Comparison of ENCODE assay signal across 27 cellular contexts in the genomic region with DNA sequence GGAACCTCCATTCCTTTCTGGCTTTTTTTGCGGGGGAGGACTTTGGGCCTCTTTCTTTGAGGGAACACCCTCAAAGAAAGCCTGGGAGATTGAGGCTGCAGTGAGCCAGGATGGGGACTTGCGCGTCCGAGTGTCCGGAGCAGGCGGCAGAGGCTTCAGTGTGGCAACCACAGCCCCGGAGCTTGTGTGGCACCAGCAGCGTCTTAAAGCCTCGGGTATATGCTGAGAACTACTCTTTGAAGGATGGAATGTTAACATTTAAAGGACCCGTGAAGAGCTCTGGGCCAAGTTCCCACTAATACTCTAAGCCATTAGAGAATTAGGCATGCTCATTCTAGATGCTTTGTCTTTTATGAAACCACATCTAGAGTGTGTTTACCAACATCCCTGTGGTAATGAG.
"Had no signal": no experiment of that assay in that cellular context is flagged by ENCODE, and none has a peak within 500 bp of the region (broad histone marks: within the 10 kb centered on the region; RNA-seq: fewer than 3 reads in every experiment).

No MANE protein-coding gene starts in this region.

- ATAC-seq: effector memory CD8-positive, alpha-beta T cell; gastroesophageal sphincter; left cardiac atrium had no signal

- H3K4me3 ChIP-seq: gastroesophageal sphincter, sigmoid colon had no signal

- H3K27ac ChIP-seq: brain microvascular endothelial cell, gastroesophageal sphincter, sigmoid colon, VCaP had no signal

- H3K4me3 Mint-ChIP-seq: activated CD4-positive, alpha-beta memory T cell treated with anti-CD3 and anti-CD28 coated beads, Interleukin-2, amount 10 ng/mL, durations not matched to agents 7 days and 5 days; activated naive CD4-positive, alpha-beta T cell treated with anti-CD3 and anti-CD28 coated beads, Interleukin-2, amount 10 ng/mL, durations not matched to agents 7 days and 5 days; activated naive CD8-positive, alpha-beta T cell treated with anti-CD3 and anti-CD28 coated beads, Interleukin-2, amount 10 ng/mL, durations not matched to agents 7 days and 5 days; activated T-cell treated with anti-CD3 and anti-CD28 coated beads, Interleukin-2, amount 50 U/mL, for 24 hours; effector memory CD8-positive, alpha-beta T cell; memory B cell; natural killer cell; stimulated activated effector memory CD8-positive, alpha-beta T cell treated with anti-CD3 and anti-CD28 coated beads, Interleukin-12 subunit alpha, Interleukin-12 subunit beta, amount 100 ng/mL, for 72 hours; stimulated activated naive CD8-positive, alpha-beta T cell treated with anti-CD3 and anti-CD28 coated beads, Interleukin-15, Interleukin-2, amounts not matched to agents 100 ng/mL and 50 ng/mL, for 24 hours; T-helper 1 cell treated with Interleukin-12 subunit alpha and Interleukin-12 subunit beta and Interleukin-4 antibody, amounts not matched to agents 30 μg/mL and 1 μg/mL, for 36 hours; type B pancreatic cell had no signal

- H3K9me3 Mint-ChIP-seq: activated CD4-positive, alpha-beta memory T cell treated with anti-CD3 and anti-CD28 coated beads, Interleukin-2, amount 10 ng/mL, durations not matched to agents 7 days and 5 days; activated naive CD4-positive, alpha-beta T cell treated with anti-CD3 and anti-CD28 coated beads, Interleukin-2, amount 10 ng/mL, durations not matched to agents 7 days and 5 days; activated naive CD8-positive, alpha-beta T cell treated with anti-CD3 and anti-CD28 coated beads, Interleukin-2, amount 10 ng/mL, durations not matched to agents 7 days and 5 days; activated T-cell treated with anti-CD3 and anti-CD28 coated beads, Interleukin-2, amount 50 U/mL, for 24 hours; effector memory CD8-positive, alpha-beta T cell; memory B cell; natural killer cell; stimulated activated effector memory CD8-positive, alpha-beta T cell treated with anti-CD3 and anti-CD28 coated beads, Interleukin-12 subunit alpha, Interleukin-12 subunit beta, amount 100 ng/mL, for 72 hours; stimulated activated naive CD8-positive, alpha-beta T cell treated with anti-CD3 and anti-CD28 coated beads, Interleukin-15, Interleukin-2, amounts not matched to agents 100 ng/mL and 50 ng/mL, for 24 hours; T-helper 1 cell treated with Interleukin-12 subunit alpha and Interleukin-12 subunit beta and Interleukin-4 antibody, amounts not matched to agents 30 μg/mL and 1 μg/mL, for 36 hours; type B pancreatic cell had no signal

- H3K27ac Mint-ChIP-seq: activated CD4-positive, alpha-beta memory T cell treated with anti-CD3 and anti-CD28 coated beads, Interleukin-2, amount 10 ng/mL, durations not matched to agents 7 days and 5 days; activated naive CD4-positive, alpha-beta T cell treated with anti-CD3 and anti-CD28 coated beads, Interleukin-2, amount 10 ng/mL, durations not matched to agents 7 days and 5 days; activated naive CD8-positive, alpha-beta T cell treated with anti-CD3 and anti-CD28 coated beads, Interleukin-2, amount 10 ng/mL, durations not matched to agents 7 days and 5 days; activated T-cell treated with anti-CD3 and anti-CD28 coated beads, Interleukin-2, amount 50 U/mL, for 24 hours; effector memory CD8-positive, alpha-beta T cell; memory B cell; natural killer cell; stimulated activated effector memory CD8-positive, alpha-beta T cell treated with anti-CD3 and anti-CD28 coated beads, Interleukin-12 subunit alpha, Interleukin-12 subunit beta, amount 100 ng/mL, for 72 hours; stimulated activated naive CD8-positive, alpha-beta T cell treated with anti-CD3 and anti-CD28 coated beads, Interleukin-15, Interleukin-2, amounts not matched to agents 100 ng/mL and 50 ng/mL, for 24 hours; T-helper 1 cell treated with Interleukin-12 subunit alpha and Interleukin-12 subunit beta and Interleukin-4 antibody, amounts not matched to agents 30 μg/mL and 1 μg/mL, for 36 hours; type B pancreatic cell had no signal

- DNase-seq: activated CD4-positive, alpha-beta memory T cell treated with anti-CD3 and anti-CD28 coated beads, Interleukin-2, amount 10 ng/mL, durations not matched to agents 7 days and 5 days; activated CD4-positive, alpha-beta T cell treated with anti-CD3 and anti-CD28 coated beads for 48 hours; activated CD8-positive, alpha-beta memory T cell treated with anti-CD3 and anti-CD28 coated beads, Interleukin-2, amount 50 U/mL, for 48 hours; activated gamma-delta T cell; activated naive CD4-positive, alpha-beta T cell treated with anti-CD3 and anti-CD28 coated beads, Interleukin-2, amount 10 ng/mL, durations not matched to agents 7 days and 5 days; activated naive CD8-positive, alpha-beta T cell treated with anti-CD3 and anti-CD28 coated beads, Interleukin-2, amount 10 ng/mL, durations not matched to agents 7 days and 5 days; activated T-cell treated with anti-CD3 and anti-CD28 coated beads, Interleukin-2, amount 50 U/mL, for 24 hours; amniotic stem cell; brain microvascular endothelial cell; caudate nucleus; cortex of kidney; effector memory CD8-positive, alpha-beta T cell; head of caudate nucleus; hippocampal formation; left cardiac atrium; natural killer cell; sigmoid colon; small intestine; stimulated activated CD4-positive, alpha-beta T cell treated with anti-CD3 and anti-CD28 coated beads, Interleukin-4, amount 100 ng/mL, for 24 hours; T-helper 9 cell had no signal

- H3K36me3 Mint-ChIP-seq: activated naive CD4-positive, alpha-beta T cell treated with anti-CD3 and anti-CD28 coated beads, Interleukin-2, amount 10 ng/mL, durations not matched to agents 7 days and 5 days; activated naive CD8-positive, alpha-beta T cell treated with anti-CD3 and anti-CD28 coated beads, Interleukin-2, amount 10 ng/mL, durations not matched to agents 7 days and 5 days; memory B cell; stimulated activated effector memory CD8-positive, alpha-beta T cell treated with anti-CD3 and anti-CD28 coated beads, Interleukin-12 subunit alpha, Interleukin-12 subunit beta, amount 100 ng/mL, for 72 hours; type B pancreatic cell had no signal

- H3K4me1 Mint-ChIP-seq: activated naive CD4-positive, alpha-beta T cell treated with anti-CD3 and anti-CD28 coated beads, Interleukin-2, amount 10 ng/mL, durations not matched to agents 7 days and 5 days had no signal

- H3K36me3 ChIP-seq: brain microvascular endothelial cell, gastroesophageal sphincter, sigmoid colon had no signal

- H3K27me3 ChIP-seq: brain microvascular endothelial cell had no signal

- H3K9me3 ChIP-seq: gastroesophageal sphincter, sigmoid colon had no signal
